Comparison of ENCODE assay signal across 9 cellular contexts in the genomic region with DNA sequence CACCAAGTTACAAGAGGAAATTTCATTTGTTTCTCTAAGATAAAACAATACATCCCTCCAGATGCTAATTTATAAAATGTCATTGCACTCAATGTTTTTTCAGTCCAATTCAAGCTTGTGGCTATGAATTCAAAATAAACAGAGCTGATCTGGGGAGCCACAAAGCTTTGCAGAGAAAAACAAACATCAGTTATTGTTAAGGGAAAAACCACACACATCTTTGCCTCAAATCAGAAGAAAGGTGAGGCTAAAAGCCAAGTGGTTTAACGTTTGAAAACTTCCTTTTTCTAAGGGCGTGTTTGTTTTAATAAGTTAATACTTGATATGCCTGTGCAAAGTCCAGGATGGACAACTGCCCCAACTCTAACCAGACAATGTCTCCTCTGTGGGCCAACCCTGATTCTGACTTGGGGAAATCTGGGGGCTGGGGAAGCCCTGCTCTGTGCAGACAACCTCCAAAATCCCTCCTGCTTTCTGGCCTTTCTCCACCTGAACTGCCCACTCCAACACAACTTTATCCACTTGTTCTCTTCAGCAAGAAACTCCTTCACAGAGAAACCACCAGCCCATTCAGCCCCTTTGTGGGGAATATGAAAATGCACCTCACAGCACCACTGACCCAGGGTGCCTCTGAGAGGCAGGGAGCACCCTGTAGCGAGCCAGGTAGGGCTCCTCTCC. TPM values are rescaled to one million over a fixed set of nuclear protein-coding genes. Genes with fewer than 3 reads are reported as not detected.
DNase-seq lines count a peak whose midpoint lies in the region; ATAC-seq, FAIRE-seq and TF ChIP-seq lines count a peak whose summit lies in the region.
"Had no signal": no experiment of that assay in that cellular context is flagged by ENCODE, and none has a peak within 500 bp of the region (broad histone marks: within the 10 kb centered on the region; RNA-seq: fewer than 3 reads in every experiment).

No MANE protein-coding gene starts in this region.

- H3K79me2 ChIP-seq in ACC112 (ENCODE audit: control insufficient read depth, insufficient read depth, low read length, unreplicated experiment), result no peaks in the 10 kb centered on the region
- H3K79me2 ChIP-seq in Loucy (ENCODE audit: insufficient read depth, low read length), result no peaks in the 10 kb centered on the region

- peak; percentile 66 for ATAC-seq in GM19467 (IDR thresholded peaks at IDR 0.05; ENCODE audit: unreplicated experiment)

- peaks cover 60% of the 10 kb centered on the region for H3K4me1 ChIP-seq in ACC112 (ENCODE audit: control insufficient read depth, insufficient read depth, low read length, unreplicated experiment)
- peaks cover 53% of the 10 kb centered on the region for H3K4me1 ChIP-seq in Loucy (ENCODE audit: insufficient read depth, low read length, poor library complexity, severe bottlenecking)
- H3K4me1 ChIP-seq in kidney (ENCODE audit: control insufficient read depth in 1 of 2, insufficient read depth in 1 of 2, low read depth in 1 of 2, low read length in 2 of 2), result peaks cover 5 to 23% of the 10 kb centered on the region in 2 donors

- no peak for FAIRE-seq in kidney (lab: Jason Lieb, UNC)

- DNase-seq in kidney (no peak), iPS-NIHi11 (ENCODE audit: low spot score) (no peak), NCI-H2029 (lab: John Stamatoyannopoulos, UW) (no peak), DMS 273 (lab: John Stamatoyannopoulos, UW; ENCODE audit: unreplicated experiment) (no peak), NCI-H1417 treated with DMSO at 0.1 percent for 48 hours (lab: John Stamatoyannopoulos, UW) (no peak)
- DNase-seq: NCI-H2081 had no signal

- H3K9me3 ChIP-seq in Loucy (ENCODE audit: insufficient read depth, low read depth, low read length), result no peaks in the 10 kb centered on the region
- H3K9me3 ChIP-seq in kidney (ENCODE audit: control insufficient read depth in 1 of 2, low read length in 2 of 2), result no peaks in the 10 kb centered on the region

- H3K27ac ChIP-seq in ACC112 (ENCODE audit: low read depth, low read length) (peak overlapping the region; percentile 100), kidney (ENCODE audit: low read depth in 2 of 2, low read length in 2 of 2) (peak overlapping the region; percentile 66 to 71)

- H3K36me3 ChIP-seq in ACC112 (ENCODE audit: insufficient read depth, low read length) (no peaks in the 10 kb centered on the region), Loucy (ENCODE audit: insufficient read depth, low read length) (no peaks in the 10 kb centered on the region), kidney (ENCODE audit: control insufficient read depth in 1 of 2, insufficient read depth in 2 of 2, low read length in 2 of 2) (no peaks in the 10 kb centered on the region)

- no peaks in the 10 kb centered on the region for H3K9me2 ChIP-seq in Loucy (replicated peaks; ENCODE audit: low read depth, low read length)

- TF ChIP-seq CTCF in Loucy (conservative IDR thresholded peaks at IDR 0.05; ENCODE audit: low read length), result no peak
- TF ChIP-seq CTCF in kidney (IDR thresholded peaks at IDR 0.05; ENCODE audit: borderline replicate concordance, extremely low read depth, insufficient read depth), result no peak

- no peak overlapping the region for H3K9ac ChIP-seq in Loucy (ENCODE audit: low read depth, low read length, poor library complexity, severe bottlenecking)
- H3K9ac ChIP-seq in kidney (ENCODE audit: low read length in 2 of 2), result no peak overlapping the region

- peak overlapping the region; percentile 50 for H2AFZ ChIP-seq in ACC112 (ENCODE audit: low read length, unreplicated experiment)
- peak overlapping the region; percentile 39 for H2AFZ ChIP-seq in Loucy (ENCODE audit: low read length)

- no peaks in the 10 kb centered on the region for H4K20me1 ChIP-seq in Loucy (ENCODE audit: insufficient read depth, low read length, poor library complexity, severe bottlenecking)

- no peaks in the 10 kb centered on the region for H3K27me3 ChIP-seq in ACC112 (ENCODE audit: insufficient read depth, low read length)
- no peaks in the 10 kb centered on the region for H3K27me3 ChIP-seq in Loucy (ENCODE audit: insufficient read depth, low read length, poor library complexity, severe bottlenecking)

- H3K4me3 ChIP-seq in ACC112 (ENCODE audit: low read depth, low read length) (peak overlapping the region; percentile 30; the same call in 1 of the 2 replicates), Loucy (ENCODE audit: low read length, poor library complexity, severe bottlenecking) (no peak overlapping the region), kidney (ENCODE audit: low read length in 2 of 2) (no peak overlapping the region)

- intact Hi-C loops in kidney (cut with DNase I), result no loop called here

- no peak overlapping the region for H3K4me2 ChIP-seq in Loucy (ENCODE audit: low read depth, low read length, poor library complexity, severe bottlenecking)

- H3F3A ChIP-seq in Loucy (ENCODE audit: low read depth), result no peaks in the 10 kb centered on the region; the same call in 1 of the 2 replicates

RNA-seq across cellular contexts. Expression of a gene that starts 44.6 kb away (rescaled TPM):
- 41.0 TPM for total RNA-seq in kidney
- 13.1 TPM for polyA plus RNA-seq in kidney (ENCODE audit: insufficient read depth, low read depth, low replicate concordance)
